In the genomic region with DNA sequence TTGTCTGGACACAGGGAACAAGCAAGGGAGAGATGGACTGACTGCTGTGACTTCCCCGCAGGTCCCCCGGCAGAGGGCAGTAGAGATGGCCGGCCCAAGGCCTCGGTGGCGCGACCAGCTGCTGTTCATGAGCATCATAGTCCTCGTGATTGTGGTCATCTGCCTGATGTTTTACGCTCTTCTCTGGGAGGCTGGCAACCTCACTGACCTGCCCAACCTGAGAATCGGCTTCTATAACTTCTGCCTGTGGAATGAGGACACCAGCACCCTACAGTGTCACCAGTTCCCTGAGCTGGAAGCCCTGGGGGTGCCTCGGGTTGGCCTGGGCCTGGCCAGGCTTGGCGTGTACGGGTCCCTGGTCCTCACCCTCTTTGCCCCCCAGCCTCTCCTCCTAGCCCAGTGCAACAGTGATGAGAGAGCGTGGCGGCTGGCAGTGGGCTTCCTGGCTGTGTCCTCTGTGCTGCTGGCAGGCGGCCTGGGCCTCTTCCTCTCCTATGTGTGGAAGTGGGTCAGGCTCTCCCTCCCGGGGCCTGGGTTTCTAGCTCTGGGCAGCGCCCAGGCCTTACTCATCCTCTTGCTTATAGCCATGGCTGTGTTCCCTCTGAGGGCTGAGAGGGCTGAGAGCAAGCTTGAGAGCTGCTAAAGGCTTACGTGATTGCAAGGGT, we compare ENCODE assay signal across 2 cellular contexts.
TF ChIP-seq lines count a peak whose summit lies in the region.

No MANE protein-coding gene starts in this region.

TF ChIP-seq in GM12878, 131 proteins besides CTCF, POLR2A, EP300 and RAD21:
- peak; percentile 49 for TF ChIP-seq POLR2AphosphoS2 (IDR thresholded peaks at IDR 0.05; ENCODE audit: low read depth, low read length)
- no peak for TF ChIP-seq YY1 (IDR thresholded peaks at IDR 0.05; ENCODE audit: low read depth, low read length)
- TF ChIP-seq POLR2AphosphoS5 (IDR thresholded peaks at IDR 0.05; ENCODE audit: low read length), result peak; percentile 45

TF ChIP-seq in liver, 16 proteins besides CTCF, POLR2A, EP300 and RAD21:
- TF ChIP-seq FOXA1 (IDR thresholded peaks at IDR 0.05), result no peak
- no peak for TF ChIP-seq GABPA (IDR thresholded peaks at IDR 0.05 in 1 of 2, conservative IDR thresholded peaks at IDR 0.05 in 1 of 2)
- TF ChIP-seq RXRA (IDR thresholded peaks at IDR 0.05), result no peak
- no peak for TF ChIP-seq ZBTB33 (IDR thresholded peaks at IDR 0.05)
- TF ChIP-seq, protein P1, sequence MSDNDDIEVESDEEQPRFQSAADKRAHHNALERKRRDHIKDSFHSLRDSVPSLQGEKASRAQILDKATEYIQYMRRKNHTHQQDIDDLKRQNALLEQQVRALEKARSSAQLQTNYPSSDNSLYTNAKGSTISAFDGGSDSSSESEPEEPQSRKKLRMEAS (IDR thresholded peaks at IDR 0.05), result no peak
- no peak for TF ChIP-seq JUND (IDR thresholded peaks at IDR 0.05)
- no peak for TF ChIP-seq EGR1 (IDR thresholded peaks at IDR 0.05; ENCODE audit: low read depth in 2 of 2)
- no peak for TF ChIP-seq YY1 (IDR thresholded peaks at IDR 0.05)
- TF ChIP-seq SP1 (IDR thresholded peaks at IDR 0.05), result no peak
- no peak for TF ChIP-seq HNF4A (conservative IDR thresholded peaks at IDR 0.05)
- no peak for TF ChIP-seq ATF3 (IDR thresholded peaks at IDR 0.05)
- TF ChIP-seq TAF1 (conservative IDR thresholded peaks at IDR 0.05), result no peak
- TF ChIP-seq REST (IDR thresholded peaks at IDR 0.05), result no peak
- no peak for TF ChIP-seq HNF4G (IDR thresholded peaks at IDR 0.05)
- no peak for TF ChIP-seq NR2F2 (IDR thresholded peaks at IDR 0.05)
- no peak for TF ChIP-seq FOXA2 (IDR thresholded peaks at IDR 0.05)
TF ChIP-seq in liver: peak in this region for 0.
